In genomic region chr1:234214911-234215892, GRCh38 we compare ENCODE assay signal across 10 cellular contexts.
DNase-seq lines count a peak whose midpoint lies in the region; ATAC-seq and TF ChIP-seq lines count a peak whose summit lies in the region.
"Had no signal": no experiment of that assay in that cellular context is flagged by ENCODE, and none has a peak within 500 bp of the region (broad histone marks: within the 10 kb centered on the region; RNA-seq: fewer than 3 reads in every experiment).

No MANE protein-coding gene starts in this region.

- BruUV-seq in IMR-90 (replicated peaks; lab: Mats Ljungman, UMichigan), result no TSS peak

- CTCF ChIA-PET in CD8-positive, alpha-beta memory T cell (lab: Charles Lee), result interaction anchor here (1.5 to 4.5 kb wide), 3 partner anchors 11 to 112 kb away, joined by 3 to 48 read pairs (median 5); no protein-coding TSS in a partner anchor
- CTCF ChIA-PET in IMR-90 (lab: Yijun Ruan, JAX), result no interaction called here

- in situ Hi-C loops in IMR-90 (cut with MboI; ENCODE audit: low sequenced_read_pairs), result no loop called here
- in situ Hi-C loops in GM13977 (cut with MboI; ENCODE audit: low pct_unique_long_range_greater_than_20kb, low sequenced_read_pairs, unreplicated experiment), result no loop called here

- dilution Hi-C loops in IMR-90 (cut with HindIII; ENCODE audit: low sequenced_read_pairs, unreplicated experiment), result no loop called here

- intact Hi-C loops in IMR-90 (cut with micrococcal nuclease), result loop anchor here (2.0 to 5.0 kb wide), 2 partner anchors 96 to 157 kb away; partner anchors contain the start of gene COA6

- H4K5ac ChIP-seq in IMR-90 (ENCODE audit: low read depth, low read length), result no peak overlapping the region

- H3K9me3 ChIP-seq in CD8-positive, alpha-beta memory T cell (ENCODE audit: low read length), result no peaks in the 10 kb centered on the region
- no peaks in the 10 kb centered on the region for H3K9me3 ChIP-seq in IMR-90 (ENCODE audit: control insufficient read depth, insufficient read depth, low read length)

- no peak overlapping the region for H2BK15ac ChIP-seq in IMR-90 (ENCODE audit: low read depth, low read length)

- H2AFZ ChIP-seq in IMR-90 (replicated peaks; ENCODE audit: low read length, poor library complexity), result peak overlapping the region; percentile 81

- no peaks in the 10 kb centered on the region for H3K4me1 ChIP-seq in CD8-positive, alpha-beta memory T cell (ENCODE audit: insufficient read depth, low read length)
- H3K4me1 ChIP-seq in IMR-90 (ENCODE audit: control insufficient read depth, insufficient read depth, low read length), result no peaks in the 10 kb centered on the region

- peaks cover 11 to 15% (median 14%) of the 10 kb centered on the region in 3 donors for H3K4me1 Mint-ChIP-seq in CD8-positive, alpha-beta memory T cell
- H3K4me1 Mint-ChIP-seq in mesothelial cell of epicardium, result peaks cover 4% of the 10 kb centered on the region

- no peak overlapping the region for H3K18ac ChIP-seq in IMR-90 (ENCODE audit: low read depth, low read length)

- no peaks in the 10 kb centered on the region for H4K20me1 ChIP-seq in IMR-90 (ENCODE audit: insufficient read depth, low read length)

- peak overlapping the region in 5 of 7 donors; percentile 17 to 47 (median 33) for H3K4me3 Mint-ChIP-seq in CD8-positive, alpha-beta memory T cell
- H3K4me3 Mint-ChIP-seq in mesothelial cell of epicardium, result peak overlapping the region; percentile 61

- WGBS in IMR-90 (ENCODE audit: extremely low coverage in 2 of 2, insufficient read length in 1 of 2), 2 experiments, result 11% methylated on average over 8 of the region's 20 CpGs; no CpG with 5 or more reads in 1 of the 2 experiments

- peaks cover 0 to 2% (median 0%) of the 10 kb centered on the region in 5 donors for H3K9me3 Mint-ChIP-seq in CD8-positive, alpha-beta memory T cell
- peaks cover 8% of the 10 kb centered on the region for H3K9me3 Mint-ChIP-seq in mesothelial cell of epicardium

- peaks cover 20 to 43% of the 10 kb centered on the region in 2 donors for H3K27me3 Mint-ChIP-seq in CD8-positive, alpha-beta memory T cell
- H3K27me3 Mint-ChIP-seq in mesothelial cell of epicardium (ENCODE audit: low read depth), result peaks cover 67% of the 10 kb centered on the region

- H3K27me3 ChIP-seq in CD8-positive, alpha-beta memory T cell (ENCODE audit: insufficient read depth, low read length, poor library complexity, severe bottlenecking), result no peaks in the 10 kb centered on the region
- peaks cover 8% of the 10 kb centered on the region for H3K27me3 ChIP-seq in IMR-90 (ENCODE audit: control insufficient read depth, insufficient read depth, low read length)

- no peak for TF ChIP-seq POLR2A in IMR-90 (IDR thresholded peaks at IDR 0.05; ENCODE audit: low read depth, low read length)

- peak overlapping the region; percentile 6 for H3K4me3 ChIP-seq in CD8-positive, alpha-beta memory T cell (ENCODE audit: low read length)
- H3K4me3 ChIP-seq in IMR-90 (ENCODE audit: insufficient read depth, low read depth, low read length), result peak overlapping the region; percentile 54

- POLR2A ChIA-PET in CD8-positive, alpha-beta memory T cell (lab: Charles Lee), result interaction anchor here (0.7 to 1.2 kb wide), 2 partner anchors 15 to 100 kb away, joined by 3 read pairs; no protein-coding TSS in a partner anchor
- POLR2A ChIA-PET in IMR-90 (lab: Charles Lee; ENCODE audit: unreplicated experiment), result no interaction called here

- no peak for TF ChIP-seq RAD21 in IMR-90 (IDR thresholded peaks at IDR 0.05; ENCODE audit: low read length)

- H2AK9ac ChIP-seq in IMR-90 (replicated peaks; ENCODE audit: low read depth, low read length, poor library complexity), result no peak overlapping the region

- H3K56ac ChIP-seq in IMR-90 (ENCODE audit: extremely low read depth, insufficient read depth, low read length), result no peak overlapping the region

- no peak overlapping the region for H3K23ac ChIP-seq in IMR-90 (ENCODE audit: low read depth, low read length)

- H3K27ac ChIP-seq in CD8-positive, alpha-beta memory T cell (ENCODE audit: low read depth, low read length), result no peak overlapping the region
- no peak overlapping the region for H3K27ac ChIP-seq in IMR-90 (ENCODE audit: insufficient read depth, low read length)

- no peaks in the 10 kb centered on the region for H3K36me3 ChIP-seq in CD8-positive, alpha-beta memory T cell (ENCODE audit: insufficient read depth, low read length)
- no peaks in the 10 kb centered on the region for H3K36me3 ChIP-seq in IMR-90 (ENCODE audit: control insufficient read depth, insufficient read depth, low read length)

- H2BK120ac ChIP-seq in IMR-90 (ENCODE audit: low read depth, low read length), result no peak overlapping the region

- TF ChIP-seq CTCF in IMR-90 (conservative IDR thresholded peaks at IDR 0.05; ENCODE audit: low read depth, low read length) (no peak), mesothelial cell of epicardium (IDR thresholded peaks at IDR 0.05; ENCODE audit: unreplicated experiment) (no peak), GM13977 (IDR thresholded peaks at IDR 0.05; ENCODE audit: extremely low read depth, insufficient read depth, missing control alignments) (no peak)

- H3K9ac ChIP-seq in IMR-90 (ENCODE audit: low read depth, low read length), result no peak overlapping the region

- no peak overlapping the region for H3K27ac Mint-ChIP-seq in CD8-positive, alpha-beta memory T cell
- no peak overlapping the region for H3K27ac Mint-ChIP-seq in mesothelial cell of epicardium

- no peak overlapping the region for H2BK5ac ChIP-seq in IMR-90 (ENCODE audit: low read depth, low read length, poor library complexity, severe bottlenecking)

- no peak for ATAC-seq in IMR-90 (ENCODE audit: low read depth)
- ATAC-seq in GM21619 (IDR thresholded peaks at IDR 0.05; ENCODE audit: unreplicated experiment), result no peak
- ATAC-seq in GM18907 (IDR thresholded peaks at IDR 0.05; ENCODE audit: unreplicated experiment), result no peak

- H4K8ac ChIP-seq in IMR-90 (ENCODE audit: low read depth in 2 of 2, low read length in 2 of 2), result no peak overlapping the region

- peak overlapping the region; percentile 65 for H3K4me2 ChIP-seq in IMR-90 (ENCODE audit: low read depth, low read length)

- no peak for DNase-seq in CD8-positive, alpha-beta memory T cell
- DNase-seq in IMR-90 (no peak), cerebellar nuclear complex (lab: John Stamatoyannopoulos, UW) (peak; percentile 37 to 81), mesothelial cell of epicardium (ENCODE audit: low spot score in 2 of 2, unreplicated experiment in 2 of 2) (no peak), GM13977 (ENCODE audit: low spot score) (no peak), COR-L47 (lab: John Stamatoyannopoulos, UW) (no peak)
- DNase-seq: hippocampal formation; NK-92 treated with Interleukin-12 subunit alpha and Interleukin-12 subunit beta, amount 100 ng/mL, for 24 hours had no signal

- no peak overlapping the region for H3K14ac ChIP-seq in IMR-90 (replicated peaks; ENCODE audit: low read depth, low read length)

- no peaks in the 10 kb centered on the region for H3K36me3 Mint-ChIP-seq in CD8-positive, alpha-beta memory T cell
- no peaks in the 10 kb centered on the region for H3K36me3 Mint-ChIP-seq in mesothelial cell of epicardium

- no peak overlapping the region for H3K4ac ChIP-seq in IMR-90 (ENCODE audit: low read depth, low read length)

- H2BK20ac ChIP-seq in IMR-90 (ENCODE audit: low read depth, low read length), result no peak overlapping the region

- H3K9me1 ChIP-seq in IMR-90 (ENCODE audit: insufficient read depth, low read length), result no peaks in the 10 kb centered on the region

- H3K79me1 ChIP-seq in IMR-90 (ENCODE audit: low read depth in 1 of 2, low read length in 2 of 2), result no peaks in the 10 kb centered on the region

- H4K91ac ChIP-seq in IMR-90 (ENCODE audit: insufficient read depth, low read depth, low read length), result no peak overlapping the region

- no peak overlapping the region for H2AK5ac ChIP-seq in IMR-90 (ENCODE audit: low read depth, low read length)

TF ChIP-seq in IMR-90, 13 proteins besides CTCF, POLR2A, EP300 and RAD21:
- TF ChIP-seq ELK1 (IDR thresholded peaks at IDR 0.05; ENCODE audit: borderline replicate concordance, low read depth, low read length) (no peak), MXI1 (IDR thresholded peaks at IDR 0.05; ENCODE audit: borderline replicate concordance, low read depth, low read length) (no peak), MAZ (IDR thresholded peaks at IDR 0.05; ENCODE audit: borderline replicate concordance, low read depth, low read length) (no peak), NFE2L2 (IDR thresholded peaks at IDR 0.05; ENCODE audit: low read depth, low read length) (no peak), RCOR1 (IDR thresholded peaks at IDR 0.05; ENCODE audit: insufficient replicate concordance, low read length) (no peak)
TF ChIP-seq in IMR-90: peak in this region for 0.

Comparison
In these comparisons a context has a peak if more than half of its experiments do, and no peak if none do; other contexts are left out.
1. DNase-seq: peak in cerebellar nuclear complex (2 of 2); none in CD8-positive, alpha-beta memory T cell (0 of 5), IMR-90 (single experiment), mesothelial cell of epicardium (0 of 2), GM13977 (single experiment) and COR-L47 (single experiment).